ENCODE assay signal across 30 cellular contexts in genomic region chr5:128665747-128666355, GRCh38.
"Had no signal": no experiment of that assay in that cellular context is flagged by ENCODE, and none has a peak within 500 bp of the region (broad histone marks: within the 10 kb centered on the region; RNA-seq: fewer than 3 reads in every experiment).

No MANE protein-coding gene starts in this region.

- H3K27me3 Mint-ChIP-seq: natural killer cell treated with Interleukin-12 subunit alpha and Interleukin-12 subunit beta and Interleukin-15 and Interleukin-18, amount 100 ng/mL, for 72 hours; progenitor cell of endocrine pancreas; stimulated activated naive CD8-positive, alpha-beta T cell treated with anti-CD3 and anti-CD28 coated beads, Interleukin-15, Interleukin-2, amounts not matched to agents 100 ng/mL and 50 ng/mL, for 24 hours had no signal

- H2AFZ ChIP-seq: parathyroid adenoma had no signal

- DNase-seq: dorsolateral prefrontal cortex; effector CD4-positive, alpha-beta T cell; glutamatergic neuron; hypothalamus; immature natural killer cell; islet precursor cell; kidney glomerular epithelial cell; left colon; left ventricle myocardium superior; mesenchymal stem cell; mucosa of descending colon; naive B cell; right lobe of liver; small intestine; stimulated activated CD4-positive, alpha-beta T cell treated with anti-CD3 and anti-CD28 coated beads, Interleukin-15, amount 100 ng/mL, for 24 hours; stimulated activated CD4-positive, alpha-beta T cell treated with anti-CD3 and anti-CD28 coated beads, Interleukin-2, amount 100 ng/mL, for 48 hours; stimulated activated naive B cell treated with anti-CD40 and anti-IgM and Interleukin-4, amounts not matched to agents 10 μg/mL and 1 μg/mL and 100 μg/mL, for 72 hours; upper lobe of left lung had no signal

- H3K4me1 ChIP-seq: parathyroid adenoma, right lobe of liver, tibial nerve, upper lobe of left lung had no signal

- H3K27ac ChIP-seq: dorsolateral prefrontal cortex, epithelial cell of prostate, neutrophil, parathyroid adenoma, right lobe of liver, thoracic aorta, tibial nerve, upper lobe of left lung had no signal

- H3K4me3 ChIP-seq: dorsolateral prefrontal cortex, lung, mucosa of descending colon, right lobe of liver, thoracic aorta, tibial nerve, upper lobe of left lung had no signal

- H3K27me3 ChIP-seq: neutrophil, right lobe of liver, tibial nerve, upper lobe of left lung had no signal

- ATAC-seq: esophagus mucosa; left colon; left ventricle myocardium superior; mucosa of descending colon; natural killer cell treated with Interleukin-12 subunit alpha and Interleukin-12 subunit beta and Interleukin-15 and Interleukin-18, amount 100 ng/mL, for 72 hours; right lobe of liver; stimulated activated naive B cell treated with anti-CD40 and anti-IgM and Interleukin-4, amounts not matched to agents 10 μg/mL and 1 μg/mL and 100 μg/mL, for 72 hours had no signal

- H3K36me3 ChIP-seq: neutrophil, right lobe of liver, thoracic aorta, tibial nerve, upper lobe of left lung had no signal

- H3K9me3 ChIP-seq: mucosa of descending colon, neutrophil, right lobe of liver, thoracic aorta, tibial nerve, upper lobe of left lung had no signal

- H3K36me3 Mint-ChIP-seq: immature natural killer cell; mesothelial cell of epicardium; naive B cell; natural killer cell treated with Interleukin-12 subunit alpha and Interleukin-12 subunit beta and Interleukin-15 and Interleukin-18, amount 100 ng/mL, for 72 hours; stimulated activated naive B cell treated with anti-CD40 and anti-IgM and Interleukin-4, amounts not matched to agents 10 μg/mL and 1 μg/mL and 100 μg/mL, for 72 hours had no signal

- H3K4me1 Mint-ChIP-seq: immature natural killer cell; naive B cell; neural crest cell; stimulated activated naive B cell treated with anti-CD40 and anti-IgM and Interleukin-4, amounts not matched to agents 10 μg/mL and 1 μg/mL and 100 μg/mL, for 72 hours had no signal

- H3K79me2 ChIP-seq: parathyroid adenoma had no signal

- H3K4me3 Mint-ChIP-seq: immature natural killer cell; mesothelial cell of epicardium; naive B cell; natural killer cell treated with Interleukin-12 subunit alpha and Interleukin-12 subunit beta and Interleukin-15 and Interleukin-18, amount 100 ng/mL, for 72 hours; neural crest cell; stimulated activated naive B cell treated with anti-CD40 and anti-IgM and Interleukin-4, amounts not matched to agents 10 μg/mL and 1 μg/mL and 100 μg/mL, for 72 hours; stimulated activated naive CD8-positive, alpha-beta T cell treated with anti-CD3 and anti-CD28 coated beads, Interleukin-15, Interleukin-2, amounts not matched to agents 100 ng/mL and 50 ng/mL, for 24 hours had no signal

- H3K9ac ChIP-seq: parathyroid adenoma had no signal

- H3K27ac Mint-ChIP-seq: immature natural killer cell; mesothelial cell of epicardium; naive B cell; natural killer cell treated with Interleukin-12 subunit alpha and Interleukin-12 subunit beta and Interleukin-15 and Interleukin-18, amount 100 ng/mL, for 72 hours; progenitor cell of endocrine pancreas; stimulated activated naive B cell treated with anti-CD40 and anti-IgM and Interleukin-4, amounts not matched to agents 10 μg/mL and 1 μg/mL and 100 μg/mL, for 72 hours; stimulated activated naive CD8-positive, alpha-beta T cell treated with anti-CD3 and anti-CD28 coated beads, Interleukin-15, Interleukin-2, amounts not matched to agents 100 ng/mL and 50 ng/mL, for 24 hours had no signal
